12 cellular contexts compared by ENCODE assay signal in the genomic region with DNA sequence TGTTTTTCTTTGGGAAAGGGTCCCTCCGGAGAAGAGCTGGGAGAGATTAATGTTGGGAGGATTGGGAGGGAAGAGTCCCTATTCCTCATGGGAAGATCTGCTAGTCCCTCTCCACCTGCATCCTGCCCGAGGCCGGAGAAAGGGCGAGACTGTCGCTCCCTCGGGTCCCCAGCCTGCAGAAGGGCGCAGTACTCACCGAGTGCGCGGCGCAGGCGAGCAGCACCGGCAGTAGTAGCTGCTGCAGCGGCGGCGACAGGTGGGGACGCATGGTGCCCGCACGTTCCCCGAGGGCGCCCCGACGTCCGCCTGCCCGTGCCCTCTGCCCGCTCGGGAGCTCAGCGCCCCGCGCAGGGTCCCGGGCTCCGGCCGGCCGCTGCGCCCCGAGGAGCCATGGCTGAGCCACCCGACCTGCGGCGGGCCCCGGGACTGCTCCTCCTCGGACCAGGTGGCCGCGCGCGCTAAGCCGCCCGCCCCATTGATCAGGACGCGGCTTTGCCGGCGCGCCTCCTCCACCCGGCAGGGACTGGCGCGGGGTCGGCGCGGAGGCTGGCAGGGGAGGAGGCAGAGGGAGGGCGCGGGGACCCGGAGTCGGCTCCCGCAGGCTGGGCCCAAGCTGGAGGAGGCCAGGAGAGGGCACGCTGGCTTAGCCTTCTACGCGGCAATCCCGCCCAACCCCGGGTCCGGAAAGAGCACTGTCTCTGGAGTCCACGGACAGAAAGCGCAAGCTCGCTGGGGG. TPM values are rescaled to one million over a fixed set of nuclear protein-coding genes. Genes with fewer than 3 reads are reported as not detected.
A peak's percentile ranks its signal among the peaks of the same experiment; 100 is the strongest.
DNase-seq lines count a peak whose midpoint lies in the region; ATAC-seq and TF ChIP-seq lines count a peak whose summit lies in the region.
"Had no signal": no experiment of that assay in that cellular context is flagged by ENCODE, and none has a peak within 500 bp of the region (broad histone marks: within the 10 kb centered on the region; RNA-seq: fewer than 3 reads in every experiment).

A gene (minus strand): TSS at position 525 of the 736 bp plus-strand sequence. CDS start 257 bp downstream, at position 268.

- peak within 1 kb of the TSS in 1 of 3 experiments; percentile 45 for H3K27ac Mint-ChIP-seq in nephron
- no peak within 1 kb of the TSS for H3K27ac Mint-ChIP-seq in stimulated activated effector memory CD8-positive, alpha-beta T cell treated with anti-CD3 and anti-CD28 coated beads, Interleukin-12 subunit alpha, Interleukin-12 subunit beta, amount 100 ng/mL, for 72 hours

- intact Hi-C loops in left cardiac atrium (cut with DNase I) (loop anchor here in 1 of 2 donors (10.0 kb wide), 1 partner anchor 121 kb away; no protein-coding TSS in a partner anchor), breast epithelium (cut with DNase I; ENCODE audit: low total_unique reads) (no loop called here)

- peaks cover 45% of the 10 kb centered on the region for H3K4me1 Mint-ChIP-seq in nephron
- H3K4me1 Mint-ChIP-seq in stimulated activated effector memory CD8-positive, alpha-beta T cell treated with anti-CD3 and anti-CD28 coated beads, Interleukin-12 subunit alpha, Interleukin-12 subunit beta, amount 100 ng/mL, for 72 hours: no peaks in the 10 kb centered on the region

- no peaks in the 10 kb centered on the region for H3K36me3 ChIP-seq in breast epithelium

- H3K27ac ChIP-seq in breast epithelium: no peak within 1 kb of the TSS

- no peaks in the 10 kb centered on the region for H3K9me3 ChIP-seq in breast epithelium
- H3K9me3 ChIP-seq: Caco-2 had no signal

- no peak for TF ChIP-seq POLR2A in breast epithelium (IDR thresholded peaks at IDR 0.05)

- H3K4me1 ChIP-seq in breast epithelium: no peaks in the 10 kb centered on the region

- peaks cover 3% of the 10 kb centered on the region for H3K36me3 Mint-ChIP-seq in nephron (ENCODE audit: low read depth)
- H3K36me3 Mint-ChIP-seq in stimulated activated effector memory CD8-positive, alpha-beta T cell treated with anti-CD3 and anti-CD28 coated beads, Interleukin-12 subunit alpha, Interleukin-12 subunit beta, amount 100 ng/mL, for 72 hours: no peaks in the 10 kb centered on the region

- DNase-seq in DMS53 (lab: John Stamatoyannopoulos, UW) (peak; percentile 72), NCI-H2171 treated with DMSO at 0.1 percent for 48 hours (lab: John Stamatoyannopoulos, UW) (peak; percentile 39), left cardiac atrium (no peak), breast epithelium (ENCODE audit: low spot score in 2 of 2) (no peak), hepatic stellate cell (ENCODE audit: low spot score) (no peak)
- no peak for DNase-seq in stimulated activated effector memory CD8-positive, alpha-beta T cell treated with anti-CD3 and anti-CD28 coated beads, Interleukin-12 subunit alpha, Interleukin-12 subunit beta, amount 100 ng/mL, for 72 hours (ENCODE audit: low spot score in 2 of 2)
- DNase-seq: Caco-2; central memory CD4-positive, alpha-beta T cell had no signal

- peak within 1 kb of the TSS; percentile 74 to 79 (median 77) for H3K4me3 Mint-ChIP-seq in nephron
- H3K4me3 Mint-ChIP-seq in stimulated activated effector memory CD8-positive, alpha-beta T cell treated with anti-CD3 and anti-CD28 coated beads, Interleukin-12 subunit alpha, Interleukin-12 subunit beta, amount 100 ng/mL, for 72 hours: no peak within 1 kb of the TSS

- ATAC-seq in left cardiac atrium: peak; percentile 44 to 48
- no peak for ATAC-seq in stimulated activated effector memory CD8-positive, alpha-beta T cell treated with anti-CD3 and anti-CD28 coated beads, Interleukin-12 subunit alpha, Interleukin-12 subunit beta, amount 100 ng/mL, for 72 hours
- ATAC-seq in HG03108 (IDR thresholded peaks at IDR 0.05; ENCODE audit: unreplicated experiment): no peak

- peaks cover 0 to 46% of the 10 kb centered on the region in 2 donors for H3K27me3 ChIP-seq in breast epithelium

- no peak for TF ChIP-seq CTCF in nephron (IDR thresholded peaks at IDR 0.05; ENCODE audit: unreplicated experiment in 3 of 3)
- TF ChIP-seq CTCF in breast epithelium (IDR thresholded peaks at IDR 0.05): no peak

- no peaks in the 10 kb centered on the region for H3K9me3 Mint-ChIP-seq in nephron
- no peaks in the 10 kb centered on the region for H3K9me3 Mint-ChIP-seq in stimulated activated effector memory CD8-positive, alpha-beta T cell treated with anti-CD3 and anti-CD28 coated beads, Interleukin-12 subunit alpha, Interleukin-12 subunit beta, amount 100 ng/mL, for 72 hours

- H3K27me3 Mint-ChIP-seq in nephron (ENCODE audit: low read depth): peaks cover 70% of the 10 kb centered on the region

- H3K4me3 ChIP-seq in breast epithelium: no peak within 1 kb of the TSS

RNA-seq across cellular contexts. Expression of the gene that starts here (rescaled TPM):
- total RNA-seq in left cardiac atrium (under 1 TPM in 1 of 2 donors, not detected in 1; 0.32 TPM), breast epithelium (not detected)
- total RNA-seq: Caco-2, LHCN-M2, urinary bladder had no signal

Comparison
In these comparisons a context has a peak if more than half of its experiments do, and no peak if none do; other contexts are left out.
1. Peak in ATAC-seq in left cardiac atrium; RNA of the gene not detected or under 1 TPM.
2. DNase-seq: peak in DMS53 (single experiment) and NCI-H2171 treated with DMSO at 0.1 percent for 48 hours (single experiment); none in left cardiac atrium (single experiment), stimulated activated effector memory CD8-positive, alpha-beta T cell treated with anti-CD3 and anti-CD28 coated beads, Interleukin-12 subunit alpha, Interleukin-12 subunit beta, amount 100 ng/mL, for 72 hours (0 of 2), breast epithelium (0 of 2) and hepatic stellate cell (single experiment).